In the genomic region with DNA sequence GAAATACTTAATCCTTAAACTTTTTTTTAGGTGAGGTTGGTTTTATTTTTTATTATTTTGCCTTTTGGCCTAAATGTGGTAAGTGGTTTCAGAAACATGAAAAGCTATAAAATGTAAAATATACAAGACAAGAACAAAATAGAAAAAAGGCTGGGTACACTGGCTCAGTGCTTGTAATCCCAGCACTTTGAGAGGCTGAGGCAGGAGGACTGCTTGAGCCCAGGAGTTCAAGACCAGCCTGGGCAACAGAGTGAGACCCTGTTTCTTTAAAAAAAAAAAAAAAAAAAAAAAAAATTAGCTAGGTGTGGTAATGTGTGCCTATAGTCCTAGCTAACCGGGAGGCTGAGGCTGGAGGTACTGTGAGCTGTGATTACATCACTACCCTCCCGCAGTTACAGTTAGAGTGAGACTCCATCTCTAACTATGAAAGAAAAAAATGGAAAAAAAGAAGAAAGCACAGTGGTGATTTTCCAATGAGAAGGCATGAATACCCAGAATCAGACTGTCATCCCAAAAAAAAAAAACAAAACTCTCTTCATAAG, we compare ENCODE assay signal across 8 cellular contexts.
DNase-seq lines count a peak whose midpoint lies in the region; ATAC-seq lines count a peak whose summit lies in the region.
"Had no signal": no experiment of that assay in that cellular context is flagged by ENCODE, and none has a peak within 500 bp of the region (broad histone marks: within the 10 kb centered on the region; RNA-seq: fewer than 3 reads in every experiment).

No MANE protein-coding gene starts in this region.

- H3K9ac ChIP-seq in Karpas-422 (ENCODE audit: low read length): no peak overlapping the region

- H2AFZ ChIP-seq in Karpas-422 (ENCODE audit: low read length): no peak overlapping the region

- ATAC-seq in GM21515 (IDR thresholded peaks at IDR 0.05; ENCODE audit: unreplicated experiment): peak; percentile 45
- peak; percentile 64 to 70 for ATAC-seq in stimulated activated naive B cell treated with anti-CD40 and anti-IgM and Interleukin-4, amounts not matched to agents 10 μg/mL and 1 μg/mL and 100 μg/mL, for 72 hours (replicated peaks)

- H3K9me3 ChIP-seq in Karpas-422 (ENCODE audit: low read length): no peaks in the 10 kb centered on the region

- H3K4me3 Mint-ChIP-seq in stimulated activated naive B cell treated with anti-CD40 and anti-IgM and Interleukin-4, amounts not matched to agents 10 μg/mL and 1 μg/mL and 100 μg/mL, for 72 hours: peak overlapping the region; percentile 30 to 74
- H3K4me3 Mint-ChIP-seq: brain had no signal

- H3K27me3 Mint-ChIP-seq in stimulated activated naive B cell treated with anti-CD40 and anti-IgM and Interleukin-4, amounts not matched to agents 10 μg/mL and 1 μg/mL and 100 μg/mL, for 72 hours: no peaks in the 10 kb centered on the region

- no peaks in the 10 kb centered on the region for H3K9me2 ChIP-seq in Karpas-422 (replicated peaks; ENCODE audit: insufficient read depth, low read length)

- peak overlapping the region; percentile 95 for H3K27ac Mint-ChIP-seq in stimulated activated naive B cell treated with anti-CD40 and anti-IgM and Interleukin-4, amounts not matched to agents 10 μg/mL and 1 μg/mL and 100 μg/mL, for 72 hours

- H3K27ac ChIP-seq in Karpas-422 (ENCODE audit: low read length): peak overlapping the region; percentile 2; the same call in 1 of the 2 replicates
- peak overlapping the region; percentile 0 for H3K27ac ChIP-seq in cingulate gyrus (ENCODE audit: low read depth, low read length)

- H3K36me3 Mint-ChIP-seq in stimulated activated naive B cell treated with anti-CD40 and anti-IgM and Interleukin-4, amounts not matched to agents 10 μg/mL and 1 μg/mL and 100 μg/mL, for 72 hours: peaks cover 25 to 39% of the 10 kb centered on the region in 2 donors

- DNase-seq in Karpas-422: no peak
- DNase-seq in stimulated activated naive B cell treated with anti-CD40 and anti-IgM and Interleukin-4, amounts not matched to agents 10 μg/mL and 1 μg/mL and 100 μg/mL, for 72 hours: no peak
- DNase-seq in NCI-H2227 (lab: John Stamatoyannopoulos, UW; ENCODE audit: unreplicated experiment): no peak
- DNase-seq in putamen (ENCODE audit: low spot score): no peak
- DNase-seq in NOMO-1 treated with dmso at 0.1 percent for 144 hours (lab: John Stamatoyannopoulos, UW; ENCODE audit: unreplicated experiment): no peak

- no peak overlapping the region for H3K4me2 ChIP-seq in Karpas-422 (ENCODE audit: low read depth, low read length, poor library complexity, severe bottlenecking)

- H3K79me2 ChIP-seq in Karpas-422 (ENCODE audit: low read length): peaks cover 92% of the 10 kb centered on the region

- H3K9me3 Mint-ChIP-seq in stimulated activated naive B cell treated with anti-CD40 and anti-IgM and Interleukin-4, amounts not matched to agents 10 μg/mL and 1 μg/mL and 100 μg/mL, for 72 hours: no peaks in the 10 kb centered on the region

- peaks cover 35 to 75% of the 10 kb centered on the region in 2 donors for H3K4me1 Mint-ChIP-seq in stimulated activated naive B cell treated with anti-CD40 and anti-IgM and Interleukin-4, amounts not matched to agents 10 μg/mL and 1 μg/mL and 100 μg/mL, for 72 hours
- H3K4me1 Mint-ChIP-seq: brain had no signal

- H3K4me3 ChIP-seq in Karpas-422 (ENCODE audit: low read length): no peak overlapping the region

- H3K36me3 ChIP-seq in Karpas-422 (ENCODE audit: insufficient read depth, low read length): peaks cover 28% of the 10 kb centered on the region

- peaks cover 30% of the 10 kb centered on the region for H3K4me1 ChIP-seq in Karpas-422 (ENCODE audit: low read length)

- H4K20me1 ChIP-seq in Karpas-422 (ENCODE audit: insufficient read depth, low read depth, low read length): no peaks in the 10 kb centered on the region

- H3K27me3 ChIP-seq in Karpas-422 (ENCODE audit: low read length): no peaks in the 10 kb centered on the region
